In the genomic region with DNA sequence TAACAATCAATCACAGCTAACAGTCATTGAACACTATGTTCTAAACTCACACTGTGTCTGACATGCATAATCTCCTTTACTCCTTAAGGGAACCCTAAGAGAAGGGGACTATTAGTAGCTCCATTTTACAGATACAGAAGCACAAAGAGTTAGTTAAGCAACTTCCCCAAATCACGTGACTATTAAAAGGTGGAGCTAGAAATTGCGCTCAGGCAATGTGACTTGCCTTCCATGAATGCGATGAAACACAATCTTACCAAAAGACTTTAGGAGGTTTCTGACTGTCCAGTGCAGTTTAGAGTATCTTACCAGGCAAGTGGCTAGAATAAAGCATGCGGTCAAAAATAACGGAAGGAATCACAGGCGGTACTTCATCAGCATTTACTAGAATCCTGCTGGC, we compare ENCODE assay signal across 19 cellular contexts.
"Had no signal": no experiment of that assay in that cellular context is flagged by ENCODE, and none has a peak within 500 bp of the region (broad histone marks: within the 10 kb centered on the region; RNA-seq: fewer than 3 reads in every experiment).

No MANE protein-coding gene starts in this region.

- H3K4me2 ChIP-seq: hepatocyte had no signal

- DNase-seq: activated CD4-positive, alpha-beta T cell treated with anti-CD3 and anti-CD28 coated beads, Interleukin-2, amount 10 ng/mL, durations not matched to agents 7 days and 5 days; activated CD8-positive, alpha-beta memory T cell treated with anti-CD3 and anti-CD28 coated beads for 24 hours; activated CD8-positive, alpha-beta memory T cell treated with anti-CD3 and anti-CD28 coated beads, Interleukin-2, amount 50 U/mL, for 48 hours; activated effector memory CD4-positive, alpha-beta T cell treated with Interleukin-2 at 50 U/mL for 16 hours; activated naive CD4-positive, alpha-beta T cell treated with anti-CD3 and anti-CD28 coated beads, Interleukin-2, amount 10 ng/mL, durations not matched to agents 7 days and 5 days; activated naive CD8-positive, alpha-beta T cell treated with anti-CD3 and anti-CD28 coated beads, Interleukin-2, amount 50 U/mL, for 24 hours; activated T-cell treated with anti-CD3 and anti-CD28 coated beads, Interleukin-2, amount 50 U/mL, for 48 hours; aorta; cerebellar nuclear complex; cortex of kidney; effector CD4-positive, alpha-beta T cell; stimulated activated naive B cell treated with anti-CD40 and anti-IgM and Interleukin-4, amounts not matched to agents 10 μg/mL and 1 μg/mL and 100 μg/mL, for 72 hours; upper lobe of right lung had no signal

- FAIRE-seq: islet of Langerhans had no signal

- H3K9ac ChIP-seq: parathyroid adenoma had no signal

- H3K4me1 ChIP-seq: upper lobe of right lung had no signal

- H3K4me3 ChIP-seq: hepatocyte, thoracic aorta, upper lobe of right lung had no signal

- H3K79me2 ChIP-seq: hepatocyte, parathyroid adenoma had no signal

- H2AFZ ChIP-seq: hepatocyte, parathyroid adenoma had no signal

- H3K9me3 ChIP-seq: thoracic aorta, upper lobe of right lung had no signal

- H3K36me3 ChIP-seq: thoracic aorta, upper lobe of right lung had no signal

- ATAC-seq: activated CD4-positive, CD25-positive, alpha-beta regulatory T cell treated with anti-CD3 and anti-CD28 coated beads, Interleukin-2, amount 50 U/mL, for 24 hours; activated naive CD8-positive, alpha-beta T cell treated with anti-CD3 and anti-CD28 coated beads, Interleukin-2, amount 50 U/mL, for 24 hours; natural killer cell treated with Interleukin-12 subunit alpha and Interleukin-12 subunit beta and Interleukin-15 and Interleukin-18, amount 100 ng/mL, for 72 hours had no signal

- H3K27me3 ChIP-seq: hepatocyte, upper lobe of right lung had no signal

- H3K27ac ChIP-seq: hepatocyte, parathyroid adenoma, thoracic aorta, upper lobe of right lung had no signal
